Comparison of ENCODE assay signal across 8 cellular contexts in the genomic region with DNA sequence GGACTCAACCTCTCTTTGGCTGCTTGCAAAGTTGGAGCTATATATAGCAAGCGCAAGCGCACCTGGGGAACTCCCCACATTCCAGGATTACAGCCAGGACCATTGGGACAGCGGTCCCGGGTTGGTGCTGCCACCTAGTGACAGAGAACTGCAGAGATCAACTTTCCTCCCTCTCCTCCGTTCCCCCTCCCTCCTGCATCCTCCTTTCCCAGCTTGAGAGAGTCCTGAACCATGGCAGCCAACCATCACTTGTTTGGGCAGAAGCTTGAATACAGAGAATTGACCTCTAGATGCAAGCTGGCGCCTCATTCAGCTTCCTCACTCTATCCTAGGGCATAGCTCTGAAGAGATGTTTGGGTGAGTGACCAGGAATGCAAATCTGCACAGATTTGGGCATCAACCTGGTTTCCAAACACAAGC. TPM values are rescaled to one million over a fixed set of nuclear protein-coding genes. Genes with fewer than 3 reads are reported as not detected.
A peak's percentile ranks its signal among the peaks of the same experiment; 100 is the strongest.
DNase-seq lines count a peak whose midpoint lies in the region; ATAC-seq and TF ChIP-seq lines count a peak whose summit lies in the region.

No MANE protein-coding gene starts in this region.

- CTCF ChIA-PET in SK-N-SH (lab: Yijun Ruan, JAX), result interaction anchor here (0.6 to 6.6 kb wide), 72 partner anchors 10 to 701 kb away, joined by 3 to 113 read pairs (median 5); partner anchors contain the start of genes BATF, ERG28, FLVCR2 and JDP2

- TF ChIP-seq RAD21 in SK-N-SH (IDR thresholded peaks at IDR 0.05; ENCODE audit: low read length), result peak; percentile 85

- H4K20me1 ChIP-seq in SK-N-SH (ENCODE audit: insufficient read depth), result no peaks in the 10 kb centered on the region

- H3K79me2 ChIP-seq in SK-N-SH (ENCODE audit: insufficient read depth), result no peaks in the 10 kb centered on the region

- ATAC-seq in body of pancreas (peak; percentile 97), HG03565 (IDR thresholded peaks at IDR 0.05; ENCODE audit: unreplicated experiment) (no peak)

- H3K36me3 ChIP-seq in SK-N-SH (replicated peaks in 1 of 2; ENCODE audit: control insufficient read depth in 1 of 2, insufficient read depth in 2 of 2, low read length in 1 of 2), result no peaks in the 10 kb centered on the region
- no peaks in the 10 kb centered on the region for H3K36me3 ChIP-seq in body of pancreas (replicated peaks in 1 of 2; ENCODE audit: insufficient read depth in 1 of 2, low read depth in 2 of 2)

- 8% methylated on average over 2 of the region's 6 CpGs for WGBS in SK-N-SH (ENCODE audit: low lambda C conversion rate)
- WGBS in body of pancreas, 2 donors, result 0 to 3% methylated on average over 6 of the region's 6 CpGs

- POLR2A ChIA-PET in SK-N-SH (lab: Yijun Ruan, JAX), result interaction anchor here (1.0 kb wide), 1 partner anchor 68 kb away, joined by 3 read pairs; no protein-coding TSS in a partner anchor

- H3K27ac ChIP-seq in SK-N-SH (ENCODE audit: low read depth in 2 of 2, low read length in 1 of 2) (no peak overlapping the region), body of pancreas (no peak overlapping the region)

- DNase-seq in ACHN, result peak; percentile 71
- DNase-seq in NAMALWA (ENCODE audit: low spot score), result peak; percentile 20
- peak; percentile 86 for DNase-seq in SK-N-SH
- peak; percentile 89 to 93 (median 91) for DNase-seq in body of pancreas
- DNase-seq in hypothalamus (lab: John Stamatoyannopoulos, UW), result peak in 32 of 51 donors; percentile 1 to 59 (median 22)
- DNase-seq in skeletal muscle cell (ENCODE audit: low read depth), result peak; percentile 22

- H3K4me2 ChIP-seq in SK-N-SH, result no peak overlapping the region

- H3K4me3 ChIP-seq in SK-N-SH (ENCODE audit: low read depth in 2 of 2, low read length in 1 of 2) (no peak overlapping the region; a peak in 1 of 4 replicates), body of pancreas (no peak overlapping the region), skeletal muscle cell (ENCODE audit: low read depth, low read length) (no peak overlapping the region)

- no peak overlapping the region for H2AFZ ChIP-seq in SK-N-SH (ENCODE audit: low read depth)

- peak; percentile 94 for TF ChIP-seq CTCF in GM12873 (IDR thresholded peaks at IDR 0.05; ENCODE audit: insufficient read depth, low read depth, low read length, missing control alignments)
- peak; percentile 85 for TF ChIP-seq CTCF in SK-N-SH (IDR thresholded peaks at IDR 0.05)
- peak; percentile 76 to 95 (median 93) for TF ChIP-seq CTCF in body of pancreas (IDR thresholded peaks at IDR 0.05)

- H3K4me1 ChIP-seq in SK-N-SH (ENCODE audit: control insufficient read depth in 1 of 2, insufficient read depth in 2 of 2, low read depth in 1 of 2, low read length in 1 of 2), result peaks cover 0 to 8% of the 10 kb centered on the region in 2 experiments; a peak in 1 of 4 replicates
- peaks cover 10% of the 10 kb centered on the region for H3K4me1 ChIP-seq in body of pancreas

- H3K9me3 ChIP-seq in SK-N-SH, result no peaks in the 10 kb centered on the region
- no peaks in the 10 kb centered on the region for H3K9me3 ChIP-seq in body of pancreas

- no peak for TF ChIP-seq POLR2A in body of pancreas (IDR thresholded peaks at IDR 0.05)

- H3K27me3 ChIP-seq in SK-N-SH (ENCODE audit: insufficient read depth), result peaks cover 12% of the 10 kb centered on the region; the same call in 1 of the 2 replicates
- H3K27me3 ChIP-seq in body of pancreas, result no peaks in the 10 kb centered on the region

- TF ChIP-seq EP300 in SK-N-SH (IDR thresholded peaks at IDR 0.05; ENCODE audit: borderline replicate concordance in 1 of 2, low read depth in 1 of 2, low read length in 1 of 2), result no peak

- no peaks in the 10 kb centered on the region for H3F3A ChIP-seq in SK-N-SH (replicated peaks; ENCODE audit: insufficient read depth)

- intact Hi-C loops in body of pancreas (cut with DNase I), result no loop called here

- in situ Hi-C loops in ACHN (cut with HindIII; ENCODE audit: low pct_ligation_motif_present, low pct_unique_long_range_greater_than_20kb, low sequenced_read_pairs), result no loop called here

- H3K9ac ChIP-seq in SK-N-SH, result no peak overlapping the region

- no peaks in the 10 kb centered on the region for H3K9me2 ChIP-seq in SK-N-SH

TF ChIP-seq in SK-N-SH, 30 proteins besides CTCF, POLR2A, EP300 and RAD21:
- no peak for TF ChIP-seq POLR2AphosphoS5 (IDR thresholded peaks at IDR 0.05; ENCODE audit: low read depth, low read length)
- no peak for TF ChIP-seq ZBTB33 (IDR thresholded peaks at IDR 0.05; ENCODE audit: borderline replicate concordance, low read depth)
- TF ChIP-seq FOXM1 (IDR thresholded peaks at IDR 0.05; ENCODE audit: low read depth), result no peak
- no peak for TF ChIP-seq USF2 (IDR thresholded peaks at IDR 0.05; ENCODE audit: borderline replicate concordance, low read depth, low read length)
- no peak for TF ChIP-seq YY1 (IDR thresholded peaks at IDR 0.05; ENCODE audit: low read depth)
- 0 out of 2 replicates have a peak, but pooled peaks have one; percentile 33 for TF ChIP-seq TEAD4 (IDR thresholded peaks at IDR 0.05; ENCODE audit: borderline replicate concordance, insufficient read depth)
- no peak for TF ChIP-seq RFX5 (IDR thresholded peaks at IDR 0.05; ENCODE audit: low read length)
- TF ChIP-seq, protein P1, sequence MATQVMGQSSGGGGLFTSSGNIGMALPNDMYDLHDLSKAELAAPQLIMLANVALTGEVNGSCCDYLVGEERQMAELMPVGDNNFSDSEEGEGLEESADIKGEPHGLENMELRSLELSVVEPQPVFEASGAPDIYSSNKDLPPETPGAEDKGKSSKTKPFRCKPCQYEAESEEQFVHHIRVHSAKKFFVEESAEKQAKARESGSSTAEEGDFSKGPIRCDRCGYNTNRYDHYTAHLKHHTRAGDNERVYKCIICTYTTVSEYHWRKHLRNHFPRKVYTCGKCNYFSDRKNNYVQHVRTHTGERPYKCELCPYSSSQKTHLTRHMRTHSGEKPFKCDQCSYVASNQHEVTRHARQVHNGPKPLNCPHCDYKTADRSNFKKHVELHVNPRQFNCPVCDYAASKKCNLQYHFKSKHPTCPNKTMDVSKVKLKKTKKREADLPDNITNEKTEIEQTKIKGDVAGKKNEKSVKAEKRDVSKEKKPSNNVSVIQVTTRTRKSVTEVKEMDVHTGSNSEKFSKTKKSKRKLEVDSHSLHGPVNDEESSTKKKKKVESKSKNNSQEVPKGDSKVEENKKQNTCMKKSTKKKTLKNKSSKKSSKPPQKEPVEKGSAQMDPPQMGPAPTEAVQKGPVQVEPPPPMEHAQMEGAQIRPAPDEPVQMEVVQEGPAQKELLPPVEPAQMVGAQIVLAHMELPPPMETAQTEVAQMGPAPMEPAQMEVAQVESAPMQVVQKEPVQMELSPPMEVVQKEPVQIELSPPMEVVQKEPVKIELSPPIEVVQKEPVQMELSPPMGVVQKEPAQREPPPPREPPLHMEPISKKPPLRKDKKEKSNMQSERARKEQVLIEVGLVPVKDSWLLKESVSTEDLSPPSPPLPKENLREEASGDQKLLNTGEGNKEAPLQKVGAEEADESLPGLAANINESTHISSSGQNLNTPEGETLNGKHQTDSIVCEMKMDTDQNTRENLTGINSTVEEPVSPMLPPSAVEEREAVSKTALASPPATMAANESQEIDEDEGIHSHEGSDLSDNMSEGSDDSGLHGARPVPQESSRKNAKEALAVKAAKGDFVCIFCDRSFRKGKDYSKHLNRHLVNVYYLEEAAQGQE (IDR thresholded peaks at IDR 0.05; ENCODE audit: low read depth, low read length), result no peak
- TF ChIP-seq CHD2 (IDR thresholded peaks at IDR 0.05; ENCODE audit: low read length, partially characterized antibody), result no peak
- 0 out of 2 replicates have a peak, but pooled peaks have one; percentile 35 for TF ChIP-seq NRF1 (IDR thresholded peaks at IDR 0.05; ENCODE audit: low read depth, low read length)
- TF ChIP-seq TAF1 (IDR thresholded peaks at IDR 0.05; ENCODE audit: borderline replicate concordance, low read depth, low read length), result no peak
- no peak for TF ChIP-seq SIN3A (IDR thresholded peaks at IDR 0.05; ENCODE audit: borderline replicate concordance, low read depth, low read length)
- TF ChIP-seq SMC3 (IDR thresholded peaks at IDR 0.05; ENCODE audit: low read depth, low read length), result peak; percentile 61

RNA-seq across cellular contexts. Expression of gene FLVCR2, which starts 17.4 kb away (rescaled TPM):
- polyA plus RNA-seq in SK-N-SH (2012; rRNA removed), result 0.05 and 0.08 TPM in 2 replicates
- polyA plus RNA-seq in SK-N-SH (2012; cell fraction: cytosol; rRNA removed), result 0.03 and 0.07 TPM in 2 replicates
- 0.14 TPM in 2 replicates for polyA plus RNA-seq in SK-N-SH (2012; cell fraction: nucleus; rRNA removed)
- total RNA-seq in body of pancreas, result 1 to 10 TPM in 1 of 2 donors, under 1 TPM in 1; under 0.01 to 1.3 TPM

RNA-seq across cellular contexts. Expression of gene BATF, which starts 38.8 kb away (rescaled TPM):
- polyA plus RNA-seq in SK-N-SH (2012; rRNA removed), result not detected in 2 replicates
- polyA plus RNA-seq in SK-N-SH (2012; cell fraction: cytosol; rRNA removed), result not detected in 2 replicates
- not detected in 2 replicates for polyA plus RNA-seq in SK-N-SH (2012; cell fraction: nucleus; rRNA removed)
- not detected for total RNA-seq in body of pancreas

Comparison
In these comparisons a context has a peak if more than half of its experiments do, and no peak if none do; other contexts are left out.
1. DNase-seq: peak in every context shown above with its lines; median percentile 91 in body of pancreas; 86 in SK-N-SH; 71 in ACHN; 22 in hypothalamus; 22 in skeletal muscle cell; 20 in NAMALWA.